15 cellular contexts compared by ENCODE assay signal in genomic region chr13:39967199-39967959, GRCh38.
A peak's percentile ranks its signal among the peaks of the same experiment; 100 is the strongest.
DNase-seq lines count a peak whose midpoint lies in the region; ATAC-seq, FAIRE-seq and TF ChIP-seq lines count a peak whose summit lies in the region.
"Had no signal": no experiment of that assay in that cellular context is flagged by ENCODE, and none has a peak within 500 bp of the region (broad histone marks: within the 10 kb centered on the region; RNA-seq: fewer than 3 reads in every experiment).

No MANE protein-coding gene starts in this region.

- no peak for TF ChIP-seq RAD21 in K562 (CRISPR knock-in tag; conservative IDR thresholded peaks at IDR 0.05 in 1 of 2, IDR thresholded peaks at IDR 0.05 in 1 of 2)

- FAIRE-seq in K562 (lab: Jason Lieb, UNC): no peak
- FAIRE-seq: GM12892 had no signal

- peaks cover 9% of the 10 kb centered on the region for H3K4me1 Mint-ChIP-seq in MCF 10A (ENCODE audit: insufficient read depth, unreplicated experiment)
- H3K4me1 Mint-ChIP-seq: CD8-positive, alpha-beta memory T cell had no signal

- H3K4me2 ChIP-seq in K562 (ENCODE audit: insufficient read depth, low read length): no peak overlapping the region

- CTCF ChIA-PET in MCF 10A (lab: Yijun Ruan, JAX): interaction anchor here (0.6 to 1.2 kb wide), 3 partner anchors 25 to 701 kb away, joined by 3 read pairs; no protein-coding TSS in a partner anchor
- CTCF ChIA-PET in K562 (lab: Yijun Ruan, JAX; ENCODE audit: low intra/inter-chr PET ratio): no interaction called here

- no peak overlapping the region for H3K9ac ChIP-seq in K562 (ENCODE audit: insufficient read depth in 1 of 2, low read depth in 2 of 2, low read length in 2 of 2)

- H3K36me3 Mint-ChIP-seq in MCF 10A (ENCODE audit: insufficient read depth, unreplicated experiment): no peaks in the 10 kb centered on the region

- no peaks in the 10 kb centered on the region for H3K9me3 Mint-ChIP-seq in MCF 10A (ENCODE audit: unreplicated experiment)
- H3K9me3 Mint-ChIP-seq: CD8-positive, alpha-beta memory T cell; H9 had no signal

- 0% methylated on average over 4 of the region's 4 CpGs for WGBS in K562 (ENCODE audit: insufficient coverage, low coverage, missing lambda C conversion rate)

- ATAC-seq in K562: no peak
- no peak for ATAC-seq in mucosa of descending colon
- ATAC-seq in HG03460 (IDR thresholded peaks at IDR 0.05; ENCODE audit: unreplicated experiment): no peak

- no peak for TF ChIP-seq CTCF in MCF 10A (IDR thresholded peaks at IDR 0.05; ENCODE audit: unreplicated experiment)
- no peak for TF ChIP-seq CTCF in breast epithelium (IDR thresholded peaks at IDR 0.05)
- no peak for TF ChIP-seq CTCF in K562 (IDR thresholded peaks at IDR 0.05 in 2 of 3, conservative IDR thresholded peaks at IDR 0.05 in 1 of 3; ENCODE audit: insufficient read depth in 2 of 3, low read depth in 1 of 3, low read length in 3 of 3)
- TF ChIP-seq CTCF in epithelial cell of esophagus (IDR thresholded peaks at IDR 0.05; ENCODE audit: insufficient read depth, low read depth, low read length, missing control alignments): no peak
- TF ChIP-seq CTCF in mucosa of descending colon (IDR thresholded peaks at IDR 0.05): no peak

- no peaks in the 10 kb centered on the region for H4K20me1 ChIP-seq in K562 (replicated peaks; ENCODE audit: control insufficient read depth, insufficient read depth, low read length)

- no peak overlapping the region for H3K4me3 ChIP-seq in breast epithelium
- no peak overlapping the region for H3K4me3 ChIP-seq in K562
- H3K4me3 ChIP-seq in epithelial cell of esophagus (ENCODE audit: low read length): no peak overlapping the region
- no peak overlapping the region for H3K4me3 ChIP-seq in mucosa of descending colon

- H3K79me2 ChIP-seq in K562 (ENCODE audit: control insufficient read depth, insufficient read depth, low read length): no peaks in the 10 kb centered on the region

- H3K4me1 ChIP-seq in breast epithelium (no peaks in the 10 kb centered on the region), K562 (replicated peaks in 1 of 2; ENCODE audit: control insufficient read depth in 2 of 2, insufficient read depth in 2 of 2, low read length in 2 of 2) (no peaks in the 10 kb centered on the region), mucosa of descending colon (ENCODE audit: low read depth) (no peaks in the 10 kb centered on the region)
- H3K4me1 ChIP-seq: Caco-2 had no signal

- DNase-seq in MCF 10A (ENCODE audit: unreplicated experiment) (peak; percentile 9), breast epithelium (ENCODE audit: low spot score in 2 of 2) (no peak), K562 (ENCODE audit: extremely low read depth in 1 of 4, low spot score in 3 of 4) (no peak), epithelial cell of esophagus (ENCODE audit: low read depth) (peak; percentile 35), NCI-H2107 (lab: John Stamatoyannopoulos, UW) (no peak), mucosa of descending colon (no peak)
- DNase-seq: Caco-2; CD8-positive, alpha-beta memory T cell; DND-41; GDM1; GOT3; H9 had no signal

- H3K27ac ChIP-seq in breast epithelium: no peak overlapping the region
- H3K27ac ChIP-seq in K562 (ENCODE audit: extremely low read depth, low read depth, low read length): no peak overlapping the region
- H3K27ac ChIP-seq: 22Rv1 had no signal

- no peak overlapping the region for H3K27ac Mint-ChIP-seq in MCF 10A (ENCODE audit: low read depth, unreplicated experiment)
- H3K27ac Mint-ChIP-seq: CD8-positive, alpha-beta memory T cell; H9 had no signal

- no peaks in the 10 kb centered on the region for H3K27me3 Mint-ChIP-seq in MCF 10A (ENCODE audit: insufficient read depth, unreplicated experiment)

- TF ChIP-seq POLR2A in breast epithelium (IDR thresholded peaks at IDR 0.05): no peak
- TF ChIP-seq POLR2A in K562 (conservative IDR thresholded peaks at IDR 0.05): no peak

- H3K9me1 ChIP-seq in K562 (ENCODE audit: control insufficient read depth, insufficient read depth, low read length): no peaks in the 10 kb centered on the region

- H2AFZ ChIP-seq in K562 (ENCODE audit: low read depth, low read length): no peak overlapping the region

- H3K27me3 ChIP-seq in breast epithelium (no peaks in the 10 kb centered on the region), K562 (ENCODE audit: control insufficient read depth in 2 of 2, insufficient read depth in 2 of 2, low read length in 2 of 2) (no peaks in the 10 kb centered on the region)

- in situ Hi-C loops in K562 (cut with MboI): no loop called here

- no peak for TF ChIP-seq EP300 in K562 (IDR thresholded peaks at IDR 0.05; ENCODE audit: low read length)

- H3K9me3 ChIP-seq in breast epithelium (no peaks in the 10 kb centered on the region), K562 (replicated peaks; ENCODE audit: control insufficient read depth, insufficient read depth, low read depth, low read length) (no peaks in the 10 kb centered on the region), mucosa of descending colon (no peaks in the 10 kb centered on the region)
- H3K9me3 ChIP-seq: Caco-2 had no signal

- BruUV-seq in MCF 10A (replicated peaks; lab: Mats Ljungman, UMichigan) (no TSS peak), K562 (replicated peaks; lab: Mats Ljungman, UMichigan) (no TSS peak)

- H3K36me3 ChIP-seq in breast epithelium (no peaks in the 10 kb centered on the region), K562 (ENCODE audit: control insufficient read depth, insufficient read depth, low read length) (no peaks in the 10 kb centered on the region), mucosa of descending colon (ENCODE audit: low read depth) (no peaks in the 10 kb centered on the region)

- intact Hi-C loops in MCF 10A (cut with micrococcal nuclease) (no loop called here), breast epithelium (cut with DNase I; ENCODE audit: low total_unique reads) (no loop called here), K562 (cut with micrococcal nuclease) (no loop called here), mucosa of descending colon (cut with DNase I, micrococcal nuclease) (no loop called here)

- POLR2A ChIA-PET in MCF 10A (lab: Yijun Ruan, JAX) (interaction anchor here (0.8 to 1.0 kb wide), 2 partner anchors 14 to 25 kb away, joined by 3 read pairs; no protein-coding TSS in a partner anchor), K562 (lab: Yijun Ruan, JAX) (no interaction called here)

- no peak overlapping the region for H3K4me3 Mint-ChIP-seq in MCF 10A (ENCODE audit: unreplicated experiment)
- H3K4me3 Mint-ChIP-seq: CD8-positive, alpha-beta memory T cell; H9 had no signal

TF ChIP-seq in K562, 482 proteins besides CTCF, POLR2A, EP300 and RAD21 (continues in another document):
- peak; percentile 45 for TF ChIP-seq CBFA2T2 (conservative IDR thresholded peaks at IDR 0.05)
- peak; percentile 37; the same call in 1 of the 2 replicates for TF ChIP-seq MTA2 (IDR thresholded peaks at IDR 0.05; ENCODE audit: low read depth)
- TF ChIP-seq ZNF318 (IDR thresholded peaks at IDR 0.05; ENCODE audit: borderline replicate concordance in 1 of 2, low read depth in 1 of 2): no peak
- peak; percentile 28; the same call in 1 of the 2 replicates for TF ChIP-seq BHLHE40 (IDR thresholded peaks at IDR 0.05; ENCODE audit: low read length)
- no peak for TF ChIP-seq CREB1 (IDR thresholded peaks at IDR 0.05)
- no peak for TF ChIP-seq CREB1 (CRISPR knock-in tag; IDR thresholded peaks at IDR 0.05)

Comparison
In these comparisons a context has a peak if more than half of its experiments do, and no peak if none do; other contexts are left out.
1. DNase-seq: peak in MCF 10A (single experiment) and epithelial cell of esophagus (single experiment); none in breast epithelium (0 of 2), K562 (0 of 4), NCI-H2107 (single experiment) and mucosa of descending colon (0 of 3).